14 cellular contexts compared by ENCODE assay signal in genomic region chr2:46117379-46117778, GRCh38.
DNase-seq lines count a peak whose midpoint lies in the region; ATAC-seq, FAIRE-seq and TF ChIP-seq lines count a peak whose summit lies in the region.
"Had no signal": no experiment of that assay in that cellular context is flagged by ENCODE, and none has a peak within 500 bp of the region (broad histone marks: within the 10 kb centered on the region; RNA-seq: fewer than 3 reads in every experiment).

No MANE protein-coding gene starts in this region.

- H4K20me1 ChIP-seq in endothelial cell of umbilical vein (replicated peaks; ENCODE audit: control insufficient read depth, extremely low read depth, insufficient read depth, low read length) = no peaks in the 10 kb centered on the region

- dilution Hi-C loops in endothelial cell of umbilical vein (cut with MboI; ENCODE audit: extremely low pct_ligation_motif_present, low sequenced_read_pairs) = no loop called here

- peak; percentile 16 for DNase-seq in GM04503 (ENCODE audit: low read depth)
- peak; percentile 69 for DNase-seq in NCI-H460 (ENCODE audit: extremely low read depth, low read depth)
- DNase-seq in endothelial cell of umbilical vein (ENCODE audit: low read depth, low spot score) = peak; percentile 52
- no peak for DNase-seq in omental fat pad (ENCODE audit: low spot score)
- no peak for DNase-seq in lower leg skin (ENCODE audit: low spot score in 2 of 2)
- DNase-seq in activated gamma-delta T cell (lab: John Stamatoyannopoulos, UW) = no peak
- DNase-seq in dorsolateral prefrontal cortex = no peak
- DNase-seq: activated CD8-positive, alpha-beta memory T cell treated with anti-CD3 and anti-CD28 coated beads, Interleukin-2, amount 50 U/mL, for 4 hours; CD8-positive, alpha-beta T cell; effector memory CD4-positive, alpha-beta T cell; NCI-H1048; NCI-H524; SHP77 had no signal

- TF ChIP-seq POLR2A in endothelial cell of umbilical vein (IDR thresholded peaks at IDR 0.05; ENCODE audit: low read depth, low read length) (no peak), lower leg skin (IDR thresholded peaks at IDR 0.05) (no peak)

- H3K9me1 ChIP-seq in endothelial cell of umbilical vein (replicated peaks; ENCODE audit: control insufficient read depth, extremely low read depth, insufficient read depth, low read length) = no peaks in the 10 kb centered on the region

- peaks cover 4% of the 10 kb centered on the region for H3K79me2 ChIP-seq in endothelial cell of umbilical vein (ENCODE audit: control insufficient read depth, insufficient read depth, low read length)

- H3K27ac ChIP-seq in endothelial cell of umbilical vein (ENCODE audit: insufficient read depth, low read depth, low read length) (peak overlapping the region; percentile 78), dorsolateral prefrontal cortex (no peak overlapping the region)

- no peaks in the 10 kb centered on the region for H3K27me3 ChIP-seq in endothelial cell of umbilical vein (ENCODE audit: control insufficient read depth in 2 of 2, insufficient read depth in 2 of 2, low read length in 2 of 2)
- H3K27me3 ChIP-seq in dorsolateral prefrontal cortex = no peaks in the 10 kb centered on the region

- no peak overlapping the region for H3K9ac ChIP-seq in endothelial cell of umbilical vein (replicated peaks; ENCODE audit: extremely low read depth, insufficient read depth, low read length)

- H3K4me1 ChIP-seq in endothelial cell of umbilical vein (ENCODE audit: control insufficient read depth, extremely low read depth, insufficient read depth, low read length) = peaks cover 51% of the 10 kb centered on the region

- CTCF ChIA-PET in endothelial cell of umbilical vein (lab: Charles Lee) = interaction anchor here (0.9 to 2.7 kb wide), 4 partner anchors 9 to 54 kb away, joined by 3 to 17 read pairs (median 5); no protein-coding TSS in a partner anchor

- H3K4me2 ChIP-seq in endothelial cell of umbilical vein (ENCODE audit: insufficient read depth, low read length) = peak overlapping the region; percentile 37

- H3K9me3 ChIP-seq in endothelial cell of umbilical vein (replicated peaks; ENCODE audit: control insufficient read depth, insufficient read depth, low read length) = no peaks in the 10 kb centered on the region

- no peaks in the 10 kb centered on the region for H3K36me3 ChIP-seq in endothelial cell of umbilical vein (ENCODE audit: control insufficient read depth in 2 of 2, extremely low read depth in 1 of 2, insufficient read depth in 2 of 2, low read length in 2 of 2)

- intact Hi-C loops in endothelial cell of umbilical vein (cut with micrococcal nuclease) = no loop called here
- intact Hi-C loops in lower leg skin (cut with DNase I; ENCODE audit: low total_unique reads) = no loop called here
- intact Hi-C loops in dorsolateral prefrontal cortex (cut with DNase I) = no loop called here

- WGBS in lower leg skin, 2 donors = 54 to 56% methylated on average over 2 of the region's 2 CpGs

- BruUV-seq in endothelial cell of umbilical vein (replicated peaks; lab: Mats Ljungman, UMichigan) = no TSS peak

- no peak overlapping the region for H2AFZ ChIP-seq in endothelial cell of umbilical vein (ENCODE audit: low read depth, low read length)

- TF ChIP-seq CTCF in endothelial cell of umbilical vein (IDR thresholded peaks at IDR 0.05; ENCODE audit: extremely low read depth in 1 of 2, insufficient read depth in 1 of 2, low read depth in 1 of 2, low read length in 2 of 2) (no peak), omental fat pad (IDR thresholded peaks at IDR 0.05) (no peak), lower leg skin (IDR thresholded peaks at IDR 0.05) (no peak), dorsolateral prefrontal cortex (IDR thresholded peaks at IDR 0.05 in 54 of 56, conservative IDR thresholded peaks at IDR 0.05 in 2 of 56; ENCODE audit: low read depth in 1 of 56, partially characterized antibody in 56 of 56) (no peak)

- POLR2A ChIA-PET in endothelial cell of umbilical vein (lab: Charles Lee) = no interaction called here

- peak; percentile 91 for ATAC-seq in omental fat pad (ENCODE audit: low FRiP score)
- ATAC-seq in HG03521 (IDR thresholded peaks at IDR 0.05; ENCODE audit: unreplicated experiment) = no peak
- ATAC-seq: CD8-positive, alpha-beta T cell had no signal

- FAIRE-seq in endothelial cell of umbilical vein (lab: Jason Lieb, UNC) = peak; percentile 38

- H3K4me3 ChIP-seq in endothelial cell of umbilical vein (replicated peaks in 1 of 3; ENCODE audit: insufficient read depth in 1 of 3, low read depth in 1 of 3, low read length in 3 of 3) (no peak overlapping the region), lower leg skin (ENCODE audit: low read depth, poor library complexity, severe bottlenecking) (no peak overlapping the region), dorsolateral prefrontal cortex (no peak overlapping the region)

TF ChIP-seq in endothelial cell of umbilical vein, 7 proteins besides CTCF, POLR2A, EP300 and RAD21:
- TF ChIP-seq MYC (IDR thresholded peaks at IDR 0.05; ENCODE audit: low read depth, low read length) (no peak), FOS (IDR thresholded peaks at IDR 0.05; ENCODE audit: borderline replicate concordance, insufficient read depth, low read length) (peak; percentile 76)
TF ChIP-seq in endothelial cell of umbilical vein: peak in this region for 1.

Comparison
In these comparisons a context has a peak if more than half of its experiments do, and no peak if none do; other contexts are left out.
1. DNase-seq: peak in GM04503 (single experiment), NCI-H460 (single experiment) and endothelial cell of umbilical vein (single experiment); none in omental fat pad (single experiment), lower leg skin (0 of 2), activated gamma-delta T cell (single experiment) and dorsolateral prefrontal cortex (0 of 10).